In genomic region chr17:59410049-59410437, GRCh38 we compare ENCODE assay signal across 3 cellular contexts.
TF ChIP-seq lines count a peak whose summit lies in the region.

No MANE protein-coding gene starts in this region.

TF ChIP-seq in HepG2, 621 proteins besides CTCF, POLR2A, EP300 and RAD21:
- no peak for TF ChIP-seq GLMP (CRISPR knock-in tag; IDR thresholded peaks at IDR 0.05; ENCODE audit: borderline replicate concordance)
- TF ChIP-seq SUZ12 (IDR thresholded peaks at IDR 0.05; ENCODE audit: low read depth, low read length) = no peak
- TF ChIP-seq ZNF740 (CRISPR knock-in tag; IDR thresholded peaks at IDR 0.05) = 0 out of 2 replicates have a peak, but pooled peaks have one; percentile 47
TF ChIP-seq in HepG2: peak in this region for 1.

TF ChIP-seq in HEK293, 187 proteins besides CTCF, POLR2A, EP300 and RAD21:
- TF ChIP-seq REPIN1 (tag by site-specific recombination; IDR thresholded peaks at IDR 0.05; ENCODE audit: low read depth) = no peak
- no peak for TF ChIP-seq ZBTB49 (tag by site-specific recombination; IDR thresholded peaks at IDR 0.05; ENCODE audit: low read depth)
- TF ChIP-seq ZNF513 (tag by site-specific recombination; IDR thresholded peaks at IDR 0.05) = no peak
- no peak for TF ChIP-seq YY1 (tag by site-specific recombination; IDR thresholded peaks at IDR 0.05)
- peak; percentile 49 for TF ChIP-seq SETDB1 (IDR thresholded peaks at IDR 0.05; ENCODE audit: insufficient read length, low read length)
- TF ChIP-seq ZBTB44 (tag by site-specific recombination; IDR thresholded peaks at IDR 0.05) = no peak
- peak; percentile 98 for TF ChIP-seq ZNF133 (tag by site-specific recombination; IDR thresholded peaks at IDR 0.05)
- TF ChIP-seq ZNF366 (tag by site-specific recombination; conservative IDR thresholded peaks at IDR 0.05) = no peak

TF ChIP-seq in endothelial cell of umbilical vein, 7 proteins besides CTCF, POLR2A, EP300 and RAD21:
- TF ChIP-seq GATA2 (IDR thresholded peaks at IDR 0.05; ENCODE audit: insufficient read depth, insufficient read length, low read depth, low read length) = no peak
- TF ChIP-seq MYC (IDR thresholded peaks at IDR 0.05; ENCODE audit: low read depth, low read length) = no peak
- no peak for TF ChIP-seq FOS (IDR thresholded peaks at IDR 0.05; ENCODE audit: borderline replicate concordance, insufficient read depth, low read length)
- TF ChIP-seq POLR2AphosphoS5 (IDR thresholded peaks at IDR 0.05; ENCODE audit: insufficient read depth, low read depth, low read length) = no peak
- TF ChIP-seq MAX (IDR thresholded peaks at IDR 0.05; ENCODE audit: insufficient read depth, insufficient read length) = no peak
- no peak for TF ChIP-seq EZH2 (IDR thresholded peaks at IDR 0.05; ENCODE audit: borderline replicate concordance, low read depth, low read length, severe bottlenecking)
